Comparison of ENCODE assay signal across 19 cellular contexts in genomic region chr5:144126707-144127106, GRCh38. TPM values are rescaled to one million over a fixed set of nuclear protein-coding genes. Genes with fewer than 3 reads are reported as not detected.
DNase-seq lines count a peak whose midpoint lies in the region; ATAC-seq, FAIRE-seq and TF ChIP-seq lines count a peak whose summit lies in the region.
"Had no signal": no experiment of that assay in that cellular context is flagged by ENCODE, and none has a peak within 500 bp of the region (broad histone marks: within the 10 kb centered on the region; RNA-seq: fewer than 3 reads in every experiment).

No MANE protein-coding gene starts in this region.

- no peak overlapping the region for H3K4me3 ChIP-seq in K562
- H3K4me3 ChIP-seq: GM23338 had no signal

- H3K4me2 ChIP-seq in K562 (ENCODE audit: insufficient read depth, low read length): no peak overlapping the region
- H3K4me2 ChIP-seq: GM23338 had no signal

- no peak for TF ChIP-seq EP300 in K562 (IDR thresholded peaks at IDR 0.05; ENCODE audit: low read length)

- H3K27ac ChIP-seq in K562 (ENCODE audit: extremely low read depth, low read depth, low read length): no peak overlapping the region

- no peaks in the 10 kb centered on the region for H4K20me1 ChIP-seq in K562 (replicated peaks; ENCODE audit: control insufficient read depth, insufficient read depth, low read length)

- TF ChIP-seq CTCF in K562 (IDR thresholded peaks at IDR 0.05 in 2 of 3, conservative IDR thresholded peaks at IDR 0.05 in 1 of 3; ENCODE audit: insufficient read depth in 2 of 3, low read depth in 1 of 3, low read length in 3 of 3): no peak

- no peak for TF ChIP-seq POLR2A in K562 (conservative IDR thresholded peaks at IDR 0.05)

- intact Hi-C loops in K562 (cut with micrococcal nuclease): no loop called here

- peak; percentile 70 for DNase-seq in SK-N-DZ (ENCODE audit: low spot score)
- DNase-seq in K562 (ENCODE audit: extremely low read depth in 1 of 4, low spot score in 3 of 4): no peak
- DNase-seq in SKM-1 treated with dmso at 0.1 percent for 144 hours (lab: John Stamatoyannopoulos, UW; ENCODE audit: unreplicated experiment): no peak
- no peak for DNase-seq in stimulated activated CD8-positive, alpha-beta memory T cell treated with anti-CD3 and anti-CD28 coated beads, Interleukin-4, amount 100 ng/mL, for 48 hours
- DNase-seq: C1 segment of cervical spinal cord; Calu3; CD4-positive, alpha-beta memory T cell; COR-L47; DMS53; DMS79 treated with DMSO at 0.1 percent for 48 hours; GF-D8; H9 had no signal

- ATAC-seq in SK-N-SH treated with all-trans-retinoic acid at 6 μM for 48 hours (0 out of 3 replicates have a peak, but pooled peaks have one; percentile 27), K562 (no peak), HG03159 (IDR thresholded peaks at IDR 0.05; ENCODE audit: unreplicated experiment) (no peak)
- ATAC-seq: GM23338, HCT116 had no signal

- H3K79me2 ChIP-seq in K562 (ENCODE audit: control insufficient read depth, insufficient read depth, low read length): no peaks in the 10 kb centered on the region

- no peak overlapping the region for H3K9ac ChIP-seq in K562 (ENCODE audit: insufficient read depth in 1 of 2, low read depth in 2 of 2, low read length in 2 of 2)

- H3K27me3 ChIP-seq in K562 (ENCODE audit: control insufficient read depth in 2 of 2, insufficient read depth in 2 of 2, low read length in 2 of 2): no peaks in the 10 kb centered on the region

- H3K4me1 ChIP-seq in K562 (replicated peaks in 1 of 2; ENCODE audit: control insufficient read depth in 2 of 2, insufficient read depth in 2 of 2, low read length in 2 of 2): no peaks in the 10 kb centered on the region

- H3K9me3 ChIP-seq in K562 (replicated peaks; ENCODE audit: control insufficient read depth, insufficient read depth, low read depth, low read length): no peaks in the 10 kb centered on the region

- no peak for FAIRE-seq in K562 (lab: Jason Lieb, UNC)
- FAIRE-seq: GM12891, GM18507 had no signal

- H3K36me3 ChIP-seq in K562 (ENCODE audit: control insufficient read depth, insufficient read depth, low read length): no peaks in the 10 kb centered on the region

- CTCF ChIA-PET in K562 (lab: Yijun Ruan, JAX; ENCODE audit: low intra/inter-chr PET ratio): no interaction called here

- no peak for TF ChIP-seq RAD21 in K562 (CRISPR knock-in tag; conservative IDR thresholded peaks at IDR 0.05 in 1 of 2, IDR thresholded peaks at IDR 0.05 in 1 of 2)

- POLR2A ChIA-PET in K562 (lab: Yijun Ruan, JAX): no interaction called here

- in situ Hi-C loops in K562 (cut with MboI): no loop called here

- no peak overlapping the region for H2AFZ ChIP-seq in K562 (ENCODE audit: low read depth, low read length)

- no peaks in the 10 kb centered on the region for H3K9me1 ChIP-seq in K562 (ENCODE audit: control insufficient read depth, insufficient read depth, low read length)

- 0% methylated on average over 4 of the region's 4 CpGs for WGBS in K562 (ENCODE audit: insufficient coverage, low coverage, missing lambda C conversion rate)

- no TSS peak for BruUV-seq in K562 (replicated peaks; lab: Mats Ljungman, UMichigan)

TF ChIP-seq in SK-N-SH treated with all-trans-retinoic acid at 6 μM for 48 hours, 23 proteins besides CTCF, POLR2A, EP300 and RAD21 (continues in another document):
- no peak for TF ChIP-seq ZC3H10 (CRISPR knock-in tag; IDR thresholded peaks at IDR 0.05)
- no peak for TF ChIP-seq ZNF8 (CRISPR knock-in tag; IDR thresholded peaks at IDR 0.05)
- TF ChIP-seq PPARA (CRISPR knock-in tag; IDR thresholded peaks at IDR 0.05; ENCODE audit: borderline replicate concordance): no peak
- TF ChIP-seq SNAI2 (CRISPR knock-in tag; IDR thresholded peaks at IDR 0.05): no peak
- TF ChIP-seq ZFP30 (CRISPR knock-in tag; IDR thresholded peaks at IDR 0.05): no peak
- no peak for TF ChIP-seq PATZ1 (CRISPR knock-in tag; IDR thresholded peaks at IDR 0.05; ENCODE audit: borderline replicate concordance)
- TF ChIP-seq CSDC2 (CRISPR knock-in tag; IDR thresholded peaks at IDR 0.05): no peak

TF ChIP-seq in K562, 482 proteins besides CTCF, POLR2A, EP300 and RAD21:
- no peak for TF ChIP-seq NFRKB (IDR thresholded peaks at IDR 0.05; ENCODE audit: low read depth)
- peak; percentile 12; the same call in 1 of the 2 replicates for TF ChIP-seq RFX1 (IDR thresholded peaks at IDR 0.05)

RNA-seq across cellular contexts. Expression of gene YIPF5, which starts 43.8 kb away (rescaled TPM):
- 37.9 and 42.0 TPM in 2 replicates for polyA plus RNA-seq in SK-N-DZ (2014; cell fraction: cytosol; rRNA removed)
- 18.4 and 19.9 TPM in 2 replicates for polyA plus RNA-seq in SK-N-DZ (2014; cell fraction: nucleus; rRNA removed)
- 33.4 and 42.5 TPM in 2 replicates for total RNA-seq in K562 (2011; cell fraction: chromatin; rRNA removed; ENCODE audit: low replicate concordance)
- total RNA-seq in K562 (2011; cell fraction: nucleolus; rRNA removed): 19.5 and 23.9 TPM in 2 replicates
- 33.1 and 36.5 TPM in 2 replicates for total RNA-seq in K562 (2011; cell fraction: nucleoplasm; rRNA removed)
- total RNA-seq in K562 (2014; rRNA removed) (13.7 and 15.3 TPM in 2 replicates), K562 (2014; rRNA removed; fragmentation: Illumina TruSeq; extraction: Trizol) (33.7 and 41.5 TPM in 2 replicates), K562 (2015; rRNA removed; fragmentation: Illumina TruSeq; extraction: Trizol) (28.2 and 29.3 TPM in 2 replicates), K562 (2021) (26.7 and 27.4 TPM in 2 replicates)
- polyA plus RNA-seq in K562 (2011; rRNA removed) (52.7 and 52.9 TPM in 2 replicates), K562 (2014; fragmentation: Illumina TruSeq; extraction: Trizol) (34.4 and 44.8 TPM in 2 replicates), K562 (2014; fragmentation: Nextera tagmentation; extraction: Ambion mirVana) (10 to 100 TPM; 34.4 to 44.0 TPM), K562 (2014; rRNA removed) (12.1 and 19.0 TPM in 2 replicates)
- 46.0 and 67.4 TPM in 2 replicates for polyA plus RNA-seq in K562 (2011; cell fraction: cytosol; rRNA removed)
- polyA plus RNA-seq in K562 (2011; cell fraction: nucleus; rRNA removed): 8.1 and 11.7 TPM in 2 replicates
- polyA plus RNA-seq in K562 (2012): 28.8 TPM in 2 replicates
- polyA minus RNA-seq in K562 (2011; rRNA and poly(A)+ RNA removed): 60.5 and 83.2 TPM in 2 replicates
- 22.1 and 25.0 TPM in 2 replicates for polyA minus RNA-seq in K562 (2011; cell fraction: cytosol; rRNA and poly(A)+ RNA removed)
- polyA minus RNA-seq in K562 (2011; cell fraction: nucleus; rRNA and poly(A)+ RNA removed): 12.9 and 24.4 TPM in 2 replicates

RNA-seq across cellular contexts. Expression of gene KCTD16, which starts 44.0 kb away (rescaled TPM):
- 5.8 and 8.0 TPM in 2 replicates for polyA plus RNA-seq in SK-N-DZ (2014; cell fraction: cytosol; rRNA removed)
- polyA plus RNA-seq in SK-N-DZ (2014; cell fraction: nucleus; rRNA removed): 12.3 and 16.0 TPM in 2 replicates
- not detected in 2 replicates for total RNA-seq in K562 (2011; cell fraction: chromatin; rRNA removed; ENCODE audit: low replicate concordance)
- total RNA-seq in K562 (2011; cell fraction: nucleolus; rRNA removed): 0.26 TPM in 1 of 2 replicates, not detected in the other
- not detected in 2 replicates for total RNA-seq in K562 (2011; cell fraction: nucleoplasm; rRNA removed)
- total RNA-seq in K562 (2014; rRNA removed) (0.12 TPM in 1 of 2 replicates, not detected in the other), K562 (2014; rRNA removed; fragmentation: Illumina TruSeq; extraction: Trizol) (0.04 and 0.10 TPM in 2 replicates), K562 (2015; rRNA removed; fragmentation: Illumina TruSeq; extraction: Trizol) (not detected in 2 replicates), K562 (2021) (not detected in 2 replicates)
- polyA plus RNA-seq in K562 (2011; rRNA removed) (0.03 TPM in 1 of 2 replicates, not detected in the other), K562 (2014; fragmentation: Illumina TruSeq; extraction: Trizol) (not detected in 2 replicates), K562 (2014; fragmentation: Nextera tagmentation; extraction: Ambion mirVana) (not detected), K562 (2014; rRNA removed) (not detected in 2 replicates)
- under 0.01 TPM in 1 of 2 replicates, not detected in the other for polyA plus RNA-seq in K562 (2011; cell fraction: cytosol; rRNA removed)
- polyA plus RNA-seq in K562 (2011; cell fraction: nucleus; rRNA removed): 0.03 TPM in 1 of 2 replicates, not detected in the other
- 0.03 and 0.06 TPM in 2 replicates for polyA plus RNA-seq in K562 (2012)
- polyA minus RNA-seq in K562 (2011; rRNA and poly(A)+ RNA removed): 0.14 and 0.18 TPM in 2 replicates
- not detected in 2 replicates for polyA minus RNA-seq in K562 (2011; cell fraction: cytosol; rRNA and poly(A)+ RNA removed)
- polyA minus RNA-seq in K562 (2011; cell fraction: nucleus; rRNA and poly(A)+ RNA removed): 0.11 TPM in 1 of 2 replicates, not detected in the other
- total RNA-seq: G401 had no signal
